Comparison of ENCODE assay signal across 21 cellular contexts in genomic region chr3:8659242-8659641, GRCh38. TPM values are rescaled to one million over a fixed set of nuclear protein-coding genes. Genes with fewer than 3 reads are reported as not detected.
A peak's percentile ranks its signal among the peaks of the same experiment; 100 is the strongest.
DNase-seq lines count a peak whose midpoint lies in the region; ATAC-seq, FAIRE-seq and TF ChIP-seq lines count a peak whose summit lies in the region.
"Had no signal": no experiment of that assay in that cellular context is flagged by ENCODE, and none has a peak within 500 bp of the region (broad histone marks: within the 10 kb centered on the region; RNA-seq: fewer than 3 reads in every experiment).

No MANE protein-coding gene starts in this region.

- H3K4me1 ChIP-seq in HepG2 (ENCODE audit: insufficient read depth, low read length) (peaks cover 100% of the 10 kb centered on the region), right lobe of liver (no peaks in the 10 kb centered on the region)

- no peaks in the 10 kb centered on the region for H4K20me1 ChIP-seq in HepG2 (ENCODE audit: insufficient read depth, low read length)

- H3K27ac ChIP-seq in HepG2 (ENCODE audit: extremely low read length, insufficient read depth, low read length), result no peak overlapping the region
- H3K27ac ChIP-seq in right lobe of liver, result no peak overlapping the region
- H3K27ac ChIP-seq: suprapubic skin had no signal

- H3K4me1 Mint-ChIP-seq in chondrocyte (ENCODE audit: low read depth) (peaks cover 69% of the 10 kb centered on the region), progenitor cell of endocrine pancreas (ENCODE audit: low read depth) (peaks cover 72% of the 10 kb centered on the region)

- no peak for ATAC-seq in HepG2
- ATAC-seq in right lobe of liver, result no peak
- no peak for ATAC-seq in GM21360 (IDR thresholded peaks at IDR 0.05; ENCODE audit: unreplicated experiment)

- H3K27ac Mint-ChIP-seq in chondrocyte (ENCODE audit: unreplicated experiment) (peak overlapping the region; percentile 94), progenitor cell of endocrine pancreas (peak overlapping the region; percentile 26)
- H3K27ac Mint-ChIP-seq: activated T-cell treated with anti-CD3 and anti-CD28 coated beads, Interleukin-2, amount 50 U/mL, for 24 hours; CD4-positive, alpha-beta memory T cell had no signal

- 79% methylated on average over 4 of the region's 4 CpGs for WGBS in HepG2 (ENCODE audit: low lambda C conversion rate)
- 94% methylated on average over 4 of the region's 4 CpGs for WGBS in right lobe of liver (ENCODE audit: insufficient coverage, low coverage, low lambda C conversion rate, missing lambda C conversion rate)

- H3K4me3 Mint-ChIP-seq in chondrocyte (ENCODE audit: unreplicated experiment) (no peak overlapping the region), progenitor cell of endocrine pancreas (ENCODE audit: low read depth) (no peak overlapping the region)
- H3K4me3 Mint-ChIP-seq: activated T-cell treated with anti-CD3 and anti-CD28 coated beads, Interleukin-2, amount 50 U/mL, for 24 hours; CD4-positive, alpha-beta memory T cell had no signal

- H3K9ac ChIP-seq in HepG2 (ENCODE audit: insufficient read depth, low read depth, low read length), result peak overlapping the region; percentile 64

- H3K4me2 ChIP-seq in HepG2 (ENCODE audit: low read depth, low read length), result no peak overlapping the region

- H3K27me3 ChIP-seq in HepG2 (ENCODE audit: control insufficient read depth in 1 of 2, insufficient read depth in 2 of 2, low read length in 2 of 2), result no peaks in the 10 kb centered on the region
- no peaks in the 10 kb centered on the region for H3K27me3 ChIP-seq in right lobe of liver
- H3K27me3 ChIP-seq: suprapubic skin had no signal

- H3K36me3 ChIP-seq in HepG2 (replicated peaks in 1 of 2; ENCODE audit: control insufficient read depth in 1 of 2, insufficient read depth in 2 of 2, low read length in 2 of 2), result no peaks in the 10 kb centered on the region
- H3K36me3 ChIP-seq in right lobe of liver, result no peaks in the 10 kb centered on the region
- H3K36me3 ChIP-seq: suprapubic skin had no signal

- POLR2A ChIA-PET in HepG2 (lab: Yijun Ruan, JAX), result no interaction called here

- no peak for TF ChIP-seq RAD21 in HepG2 (CRISPR knock-in tag; IDR thresholded peaks at IDR 0.05)

- H3K4me3 ChIP-seq in HepG2 (replicated peaks in 1 of 3; ENCODE audit: insufficient read depth in 1 of 3, low read depth in 2 of 3, low read length in 3 of 3) (no peak overlapping the region), right lobe of liver (no peak overlapping the region)
- H3K4me3 ChIP-seq: suprapubic skin had no signal

- TF ChIP-seq EP300 in HepG2 (IDR thresholded peaks at IDR 0.05; ENCODE audit: low read depth in 2 of 2, low read length in 2 of 2) (no peak), HepG2 (CRISPR knock-in tag; IDR thresholded peaks at IDR 0.05; ENCODE audit: borderline replicate concordance) (no peak)

- no peak for FAIRE-seq in HepG2 (lab: Jason Lieb, UNC)
- FAIRE-seq: GM19239 had no signal

- no peaks in the 10 kb centered on the region for H3K79me2 ChIP-seq in HepG2 (ENCODE audit: insufficient read depth, low read length)

- in situ Hi-C loops in HepG2 (cut with HindIII; ENCODE audit: extremely low pct_ligation_motif_present, low pct_unique_long_range_greater_than_20kb), result no loop called here

- TF ChIP-seq CTCF in HepG2 (CRISPR knock-in tag; IDR thresholded peaks at IDR 0.05) (no peak), right lobe of liver (IDR thresholded peaks at IDR 0.05) (no peak), chondrocyte (IDR thresholded peaks at IDR 0.05) (no peak), progenitor cell of endocrine pancreas (IDR thresholded peaks at IDR 0.05; ENCODE audit: unreplicated experiment) (no peak)

- H3K9me3 Mint-ChIP-seq in chondrocyte (ENCODE audit: low read depth) (peaks cover 4% of the 10 kb centered on the region), progenitor cell of endocrine pancreas (ENCODE audit: low read depth) (peaks cover 6% of the 10 kb centered on the region)
- H3K9me3 Mint-ChIP-seq: activated T-cell treated with anti-CD3 and anti-CD28 coated beads, Interleukin-2, amount 50 U/mL, for 24 hours had no signal

- H3K27me3 Mint-ChIP-seq in chondrocyte (ENCODE audit: low read depth) (no peaks in the 10 kb centered on the region), progenitor cell of endocrine pancreas (peaks cover 32% of the 10 kb centered on the region)

- no peak for TF ChIP-seq POLR2A in HepG2 (IDR thresholded peaks at IDR 0.05; ENCODE audit: insufficient read depth in 1 of 2, low read depth in 2 of 2, low read length in 2 of 2)
- no peak for TF ChIP-seq POLR2A in right lobe of liver (IDR thresholded peaks at IDR 0.05)

- no peak overlapping the region for H2AFZ ChIP-seq in HepG2 (ENCODE audit: low read length)

- H3K9me3 ChIP-seq in HepG2 (ENCODE audit: low read length) (no peaks in the 10 kb centered on the region), right lobe of liver (no peaks in the 10 kb centered on the region)
- H3K9me3 ChIP-seq: suprapubic skin had no signal

- H3K36me3 Mint-ChIP-seq in chondrocyte (ENCODE audit: low read depth), result peaks cover under 1% of the 10 kb centered on the region
- peaks cover 2% of the 10 kb centered on the region for H3K36me3 Mint-ChIP-seq in progenitor cell of endocrine pancreas (ENCODE audit: insufficient read depth)
- H3K36me3 Mint-ChIP-seq: CD4-positive, alpha-beta memory T cell had no signal

- BruUV-seq in HepG2 (replicated peaks; lab: Mats Ljungman, UMichigan), result no TSS peak

- CTCF ChIA-PET in HepG2 (lab: Yijun Ruan, JAX; ENCODE audit: low intra/inter-chr PET ratio, low total read pairs), result no interaction called here

- intact Hi-C loops in HepG2 (cut with micrococcal nuclease; ENCODE audit: unreplicated experiment) (no loop called here), right lobe of liver (cut with DNase I) (no loop called here)

- DNase-seq in HepG2 (ENCODE audit: low spot score) (no peak), right lobe of liver (no peak), chondrocyte (ENCODE audit: low spot score) (no peak), progenitor cell of endocrine pancreas (ENCODE audit: low spot score, unreplicated experiment) (no peak), NCI-H2227 (lab: John Stamatoyannopoulos, UW; ENCODE audit: unreplicated experiment) (no peak), NCI-H2081 treated with DMSO at 0.1 percent for 48 hours (lab: John Stamatoyannopoulos, UW) (no peak), AG08395 (ENCODE audit: low spot score) (no peak)
- DNase-seq: activated naive CD4-positive, alpha-beta T cell; activated T-cell treated with anti-CD3 and anti-CD28 coated beads, Interleukin-2, amount 50 U/mL, for 24 hours; CD4-positive, alpha-beta memory T cell; GF-D8; NCI-H2171; stimulated activated CD4-positive, alpha-beta T cell treated with anti-CD3 and anti-CD28 coated beads, Interleukin-15, amount 100 ng/mL, for 24 hours; T1000 had no signal

TF ChIP-seq in HepG2, 621 proteins besides CTCF, POLR2A, EP300 and RAD21:
- TF ChIP-seq ZFP36 (IDR thresholded peaks at IDR 0.05; ENCODE audit: borderline replicate concordance, low read depth, low read length, partially characterized antibody), result peak; percentile 62
- TF ChIP-seq HMG20B (CRISPR knock-in tag; conservative IDR thresholded peaks at IDR 0.05), result no peak
- TF ChIP-seq GABPA (IDR thresholded peaks at IDR 0.05; ENCODE audit: low read depth, low read length), result no peak
- no peak for TF ChIP-seq GABPA (CRISPR knock-in tag; IDR thresholded peaks at IDR 0.05; ENCODE audit: low read depth)

RNA-seq across cellular contexts. Expression of gene SSUH2, which starts 14.6 kb away (rescaled TPM):
- total RNA-seq in HepG2 (2016; rRNA removed; fragmentation: Illumina TruSeq; extraction: Trizol) (36.2 and 38.1 TPM in 2 replicates), right lobe of liver (1 to 10 TPM in 4 of 6 experiments, under 1 TPM in 1, not detected in 1; 0.09 to 2.0 (median 1.1) TPM), chondrocyte (0.31 TPM in 1 of 3 replicates, not detected in the others), progenitor cell of endocrine pancreas (0.57 and 0.62 TPM in 2 replicates)
- total RNA-seq in HepG2 (2016; cell fraction: cytosol; rRNA removed; fragmentation: Illumina TruSeq; extraction: Trizol; ENCODE audit: low read depth), result 18.7 and 20.4 TPM in 2 replicates
- total RNA-seq in HepG2 (2016; cell fraction: insoluble cytoplasmic fraction; rRNA removed; fragmentation: Illumina TruSeq; extraction: Trizol), result 34.9 and 39.3 TPM in 2 replicates
- 36.1 and 39.1 TPM in 2 replicates for total RNA-seq in HepG2 (2016; cell fraction: membrane; rRNA removed; fragmentation: Illumina TruSeq; extraction: Trizol)
- 27.0 and 32.8 TPM in 2 replicates for total RNA-seq in HepG2 (2016; cell fraction: nucleus; rRNA removed; fragmentation: Illumina TruSeq; extraction: Trizol)
- polyA plus RNA-seq in HepG2 (2011; rRNA removed), result 125 and 136 TPM in 2 replicates
- 88.0 and 109 TPM in 2 replicates for polyA plus RNA-seq in HepG2 (2011; cell fraction: cytosol; rRNA removed)
- polyA plus RNA-seq in HepG2 (2011; cell fraction: nucleus; rRNA removed), result 335 and 419 TPM in 2 replicates
- polyA plus RNA-seq in HepG2 (2012), result 46.9 and 59.9 TPM in 2 replicates
- 25.2 and 30.9 TPM in 2 replicates for polyA plus RNA-seq in HepG2 (2016; cell fraction: cytosol; fragmentation: Illumina TruSeq; extraction: Trizol; ENCODE audit: low read depth)
- 49.3 and 54.5 TPM in 2 replicates for polyA plus RNA-seq in HepG2 (2016; cell fraction: insoluble cytoplasmic fraction; fragmentation: Illumina TruSeq; extraction: Trizol; ENCODE audit: low read depth)
- 43.5 and 51.8 TPM in 2 replicates for polyA plus RNA-seq in HepG2 (2016; cell fraction: membrane; fragmentation: Illumina TruSeq; extraction: Trizol; ENCODE audit: low read depth)
- polyA plus RNA-seq in HepG2 (2016; cell fraction: nucleus; fragmentation: Illumina TruSeq; extraction: Trizol; ENCODE audit: insufficient read depth, low read depth), result 77.3 and 79.0 TPM in 2 replicates
- 2.2 and 130 TPM in 2 replicates for polyA minus RNA-seq in HepG2 (2011; rRNA and poly(A)+ RNA removed; ENCODE audit: low replicate concordance)
- polyA minus RNA-seq in HepG2 (2011; cell fraction: cytosol; rRNA and poly(A)+ RNA removed), result 39.6 and 44.4 TPM in 2 replicates
- 64.2 and 69.1 TPM in 2 replicates for polyA minus RNA-seq in HepG2 (2011; cell fraction: nucleus; rRNA and poly(A)+ RNA removed)
- total RNA-seq: CD4-positive, alpha-beta memory T cell; fibroblast of lung; glomerular endothelial cell; renal cortical epithelial cell; SK-MEL-5 had no signal
- polyA plus RNA-seq: CD4-positive, alpha-beta memory T cell had no signal

Comparison
In these comparisons a context has a peak if more than half of its experiments do, and no peak if none do; other contexts are left out.
1. RNA of gene SSUH2, which starts 14.6 kb away (total RNA-seq): 18.7 to 39.3 TPM in HepG2; 0.09 to 2.0 TPM in right lobe of liver, 0.57 to 0.62 TPM in progenitor cell of endocrine pancreas and 0.31 TPM in chondrocyte; every median in the first group is over 4 times any median in the second.